ENCODE assay signal across 17 cellular contexts in genomic region chr20:47368301-47368700, GRCh38. TPM values are rescaled to one million over a fixed set of nuclear protein-coding genes. Genes with fewer than 3 reads are reported as not detected.
A peak's percentile ranks its signal among the peaks of the same experiment; 100 is the strongest.
DNase-seq lines count a peak whose midpoint lies in the region; ATAC-seq and TF ChIP-seq lines count a peak whose summit lies in the region.
"Had no signal": no experiment of that assay in that cellular context is flagged by ENCODE, and none has a peak within 500 bp of the region (broad histone marks: within the 10 kb centered on the region; RNA-seq: fewer than 3 reads in every experiment).

No MANE protein-coding gene starts in this region.

- peaks cover 53% of the 10 kb centered on the region for H3K79me2 ChIP-seq in neural progenitor cell (ENCODE audit: low read depth)

- no peak overlapping the region for H3K14ac ChIP-seq in IMR-90 (replicated peaks; ENCODE audit: low read depth, low read length)

- peak overlapping the region; percentile 43; the same call in 1 of the 2 replicates for H2AK5ac ChIP-seq in IMR-90 (ENCODE audit: low read depth, low read length)

- in situ Hi-C loops in IMR-90 (cut with MboI; ENCODE audit: low sequenced_read_pairs) = no loop called here

- H3K4me1 Mint-ChIP-seq in endothelial cell (ENCODE audit: unreplicated experiment) (peaks cover 23% of the 10 kb centered on the region), neural progenitor cell (peaks cover 33% of the 10 kb centered on the region)

- H3K79me1 ChIP-seq in IMR-90 (ENCODE audit: low read depth in 1 of 2, low read length in 2 of 2) = no peaks in the 10 kb centered on the region

- dilution Hi-C loops in IMR-90 (cut with HindIII; ENCODE audit: low sequenced_read_pairs, unreplicated experiment) = no loop called here

- peaks cover 10% of the 10 kb centered on the region for H3K4me1 ChIP-seq in ES-I3 (ENCODE audit: insufficient read depth, low read length)
- H3K4me1 ChIP-seq in IMR-90 (ENCODE audit: control insufficient read depth, insufficient read depth, low read length) = peaks cover 2% of the 10 kb centered on the region; the same call in 1 of the 2 replicates
- H3K4me1 ChIP-seq in neural progenitor cell = peaks cover 33% of the 10 kb centered on the region

- H3K36me3 Mint-ChIP-seq in endothelial cell (ENCODE audit: low read depth, unreplicated experiment) (no peaks in the 10 kb centered on the region), neural progenitor cell (no peaks in the 10 kb centered on the region)
- H3K36me3 Mint-ChIP-seq: CD4-positive, CD25-positive, alpha-beta regulatory T cell had no signal

- H3K27ac Mint-ChIP-seq in endothelial cell (ENCODE audit: unreplicated experiment) (peak overlapping the region; percentile 80), neural progenitor cell (no peak overlapping the region)

- no peak overlapping the region for H2BK120ac ChIP-seq in IMR-90 (ENCODE audit: low read depth, low read length)

- H3K27ac ChIP-seq in IMR-90 (ENCODE audit: insufficient read depth, low read length) (no peak overlapping the region), neural progenitor cell (peak overlapping the region; percentile 88)
- H3K27ac ChIP-seq: SK-N-MC had no signal

- H4K8ac ChIP-seq in IMR-90 (ENCODE audit: low read depth in 2 of 2, low read length in 2 of 2) = no peak overlapping the region

- no peak overlapping the region for H3K18ac ChIP-seq in IMR-90 (ENCODE audit: low read depth, low read length)

- no peaks in the 10 kb centered on the region for H3K9me1 ChIP-seq in IMR-90 (ENCODE audit: insufficient read depth, low read length)

- no peak overlapping the region for H3K4ac ChIP-seq in IMR-90 (ENCODE audit: low read depth, low read length)

- 92% methylated on average over 2 of the region's 7 CpGs; no CpG with 5 or more reads in 1 of the 2 experiments for WGBS in IMR-90 (ENCODE audit: extremely low coverage in 2 of 2, insufficient read length in 1 of 2), 2 experiments

- H4K20me1 ChIP-seq in IMR-90 (ENCODE audit: insufficient read depth, low read length) (no peaks in the 10 kb centered on the region), neural progenitor cell (ENCODE audit: low read depth) (no peaks in the 10 kb centered on the region)

- H2BK15ac ChIP-seq in IMR-90 (ENCODE audit: low read depth, low read length) = no peak overlapping the region

- H3K27me3 Mint-ChIP-seq in endothelial cell (ENCODE audit: unreplicated experiment) (peaks cover 3% of the 10 kb centered on the region), neural progenitor cell (ENCODE audit: insufficient read depth, low read depth) (peaks cover 13% of the 10 kb centered on the region)

- H3K9ac ChIP-seq in ES-I3 (ENCODE audit: low read depth, low read length) (peak overlapping the region; percentile 59), IMR-90 (ENCODE audit: low read depth, low read length) (no peak overlapping the region), neural progenitor cell (no peak overlapping the region)

- no peak overlapping the region for H3K56ac ChIP-seq in IMR-90 (ENCODE audit: extremely low read depth, insufficient read depth, low read length)

- DNase-seq in IMR-90 = no peak
- DNase-seq in endothelial cell (ENCODE audit: low spot score) = no peak
- peak; percentile 65 for DNase-seq in neural progenitor cell (ENCODE audit: low spot score)
- no peak for DNase-seq in erythroblast (lab: John Stamatoyannopoulos, UW)
- no peak for DNase-seq in activated effector memory CD4-positive, alpha-beta T cell treated with Interleukin-2 at 50 U/mL for 16 hours
- no peak for DNase-seq in OCI-M1 (lab: John Stamatoyannopoulos, UW)
- DNase-seq: AML-193; CD4-positive, CD25-positive, alpha-beta regulatory T cell; DMS79; NCI-H1436 treated with DMSO at 0.1 percent for 48 hours; NCI-H2081 treated with DMSO at 0.1 percent for 48 hours; NCI-H226; NCI-H69; NK-92 treated with Interleukin-12 subunit alpha and Interleukin-12 subunit beta, amount 100 ng/mL, for 24 hours had no signal

- BruUV-seq in IMR-90 (replicated peaks; lab: Mats Ljungman, UMichigan) = no TSS peak

- TF ChIP-seq CTCF in IMR-90 (conservative IDR thresholded peaks at IDR 0.05; ENCODE audit: low read depth, low read length) (no peak), endothelial cell (IDR thresholded peaks at IDR 0.05; ENCODE audit: unreplicated experiment) (no peak), neural progenitor cell (IDR thresholded peaks at IDR 0.05) (no peak)

- H3K4me3 ChIP-seq in IMR-90 (ENCODE audit: insufficient read depth, low read depth, low read length) = no peak overlapping the region
- H3K4me3 ChIP-seq in neural progenitor cell = peak overlapping the region; percentile 40
- H3K4me3 ChIP-seq: SK-N-MC had no signal

- no peak overlapping the region for H2BK20ac ChIP-seq in IMR-90 (ENCODE audit: low read depth, low read length)

- H3K4me2 ChIP-seq in IMR-90 (ENCODE audit: low read depth, low read length) (no peak overlapping the region), neural progenitor cell (peak overlapping the region; percentile 73)

- intact Hi-C loops in IMR-90 (cut with micrococcal nuclease) = no loop called here

- peaks cover 73% of the 10 kb centered on the region for H3F3A ChIP-seq in neural progenitor cell (ENCODE audit: low read depth)

- H3K9me3 Mint-ChIP-seq in endothelial cell (ENCODE audit: unreplicated experiment) = peaks cover 3% of the 10 kb centered on the region
- H3K9me3 Mint-ChIP-seq in neural progenitor cell = no peaks in the 10 kb centered on the region
- H3K9me3 Mint-ChIP-seq: CD4-positive, CD25-positive, alpha-beta regulatory T cell had no signal

- H3K4me3 Mint-ChIP-seq in endothelial cell (ENCODE audit: unreplicated experiment) = peak overlapping the region; percentile 42
- no peak overlapping the region for H3K4me3 Mint-ChIP-seq in neural progenitor cell
- H3K4me3 Mint-ChIP-seq: CD4-positive, CD25-positive, alpha-beta regulatory T cell had no signal

- CTCF ChIA-PET in IMR-90 (lab: Yijun Ruan, JAX) = no interaction called here

- H3K27me3 ChIP-seq in IMR-90 (ENCODE audit: control insufficient read depth, insufficient read depth, low read length) (no peaks in the 10 kb centered on the region), neural progenitor cell (no peaks in the 10 kb centered on the region)

- no peak for ATAC-seq in IMR-90 (ENCODE audit: low read depth)
- ATAC-seq: Right ventricle myocardium inferior had no signal

- no peak overlapping the region for H2AFZ ChIP-seq in IMR-90 (replicated peaks; ENCODE audit: low read length, poor library complexity)
- H2AFZ ChIP-seq in neural progenitor cell (replicated peaks) = no peak overlapping the region

- no peak overlapping the region for H2BK5ac ChIP-seq in IMR-90 (ENCODE audit: low read depth, low read length, poor library complexity, severe bottlenecking)

- no peak overlapping the region for H4K91ac ChIP-seq in IMR-90 (ENCODE audit: insufficient read depth, low read depth, low read length)

- H2AK9ac ChIP-seq in IMR-90 (replicated peaks; ENCODE audit: low read depth, low read length, poor library complexity) = no peak overlapping the region

- POLR2A ChIA-PET in IMR-90 (lab: Charles Lee; ENCODE audit: unreplicated experiment) = no interaction called here

- no peak for TF ChIP-seq POLR2A in IMR-90 (IDR thresholded peaks at IDR 0.05; ENCODE audit: low read depth, low read length)
- no peak for TF ChIP-seq POLR2A in erythroblast (IDR thresholded peaks at IDR 0.05; ENCODE audit: low read length)

- no peak overlapping the region for H3K23ac ChIP-seq in IMR-90 (ENCODE audit: low read depth, low read length)

- no peak overlapping the region for H4K5ac ChIP-seq in IMR-90 (ENCODE audit: low read depth, low read length)

- no peak for TF ChIP-seq RAD21 in IMR-90 (IDR thresholded peaks at IDR 0.05; ENCODE audit: low read length)

- no peaks in the 10 kb centered on the region for H3K9me3 ChIP-seq in ES-I3 (ENCODE audit: control insufficient read depth, insufficient read depth, low read length)
- H3K9me3 ChIP-seq in IMR-90 (ENCODE audit: control insufficient read depth, insufficient read depth, low read length) = no peaks in the 10 kb centered on the region
- H3K9me3 ChIP-seq in neural progenitor cell (ENCODE audit: low read depth) = no peaks in the 10 kb centered on the region

- H3K36me3 ChIP-seq in ES-I3 (ENCODE audit: insufficient read depth, low read length) = peaks cover 3% of the 10 kb centered on the region; the same call in 1 of the 2 replicates
- H3K36me3 ChIP-seq in IMR-90 (ENCODE audit: control insufficient read depth, insufficient read depth, low read length) = no peaks in the 10 kb centered on the region
- H3K36me3 ChIP-seq in neural progenitor cell = no peaks in the 10 kb centered on the region

TF ChIP-seq in IMR-90, 13 proteins besides CTCF, POLR2A, EP300 and RAD21:
- TF ChIP-seq CHD1 (IDR thresholded peaks at IDR 0.05; ENCODE audit: low read depth, low read length) = no peak

RNA-seq across cellular contexts. Expression of gene ZMYND8, which starts 11.8 kb away (rescaled TPM):
- total RNA-seq in IMR-90 (2012; rRNA removed) = 23.6 and 24.0 TPM in 2 replicates
- polyA plus RNA-seq in IMR-90 (2012; rRNA removed) = 28.2 and 28.3 TPM in 2 replicates
- 12.6 and 14.1 TPM in 2 replicates for polyA plus RNA-seq in IMR-90 (2012; cell fraction: cytosol; rRNA removed)
- 43.6 and 72.5 TPM in 2 replicates for polyA plus RNA-seq in IMR-90 (2012; cell fraction: nucleus; rRNA removed; ENCODE audit: low replicate concordance)
- total RNA-seq in endothelial cell (ENCODE audit: unreplicated experiment) = 109 TPM
- total RNA-seq in neural progenitor cell (ENCODE audit: low replicate concordance) = 59.0 and 59.4 TPM in 2 replicates
